In genomic region chr2:17615728-17616351, GRCh38 we compare ENCODE assay signal across 1 cellular context.
TF ChIP-seq lines count a peak whose summit lies in the region.

No MANE protein-coding gene starts in this region.

TF ChIP-seq in SK-N-SH, 30 proteins besides CTCF, POLR2A, EP300 and RAD21 (continued from another document):
- no peak for TF ChIP-seq ZBTB33 (IDR thresholded peaks at IDR 0.05; ENCODE audit: borderline replicate concordance, low read depth)
- no peak for TF ChIP-seq POLR2AphosphoS5 (IDR thresholded peaks at IDR 0.05; ENCODE audit: low read depth, low read length)
- TF ChIP-seq PBX3 (IDR thresholded peaks at IDR 0.05), result peak; percentile 34
- TF ChIP-seq RXRA (IDR thresholded peaks at IDR 0.05; ENCODE audit: borderline replicate concordance, low read depth), result peak; percentile 32; the same call in 1 of the 2 replicates
- peak; percentile 57 for TF ChIP-seq TCF12 (IDR thresholded peaks at IDR 0.05)
- TF ChIP-seq GATA2 (CRISPR knock-in tag; IDR thresholded peaks at IDR 0.05), result no peak
- TF ChIP-seq IRF3 (IDR thresholded peaks at IDR 0.05; ENCODE audit: low read depth, low read length), result no peak
- no peak for TF ChIP-seq FOXM1 (IDR thresholded peaks at IDR 0.05; ENCODE audit: low read depth)
- TF ChIP-seq EZH2phosphoT487 (IDR thresholded peaks at IDR 0.05; ENCODE audit: borderline replicate concordance, low read depth), result no peak
- TF ChIP-seq JUND (IDR thresholded peaks at IDR 0.05), result peak; percentile 50
- TF ChIP-seq ELF1 (IDR thresholded peaks at IDR 0.05), result peak; percentile 52; the same call in 1 of the 2 replicates
- no peak for TF ChIP-seq YY1 (IDR thresholded peaks at IDR 0.05; ENCODE audit: low read depth)
- no peak for TF ChIP-seq MEF2A (IDR thresholded peaks at IDR 0.05; ENCODE audit: borderline replicate concordance, low read depth)
- TF ChIP-seq CHD2 (IDR thresholded peaks at IDR 0.05; ENCODE audit: low read length, partially characterized antibody), result no peak
- TF ChIP-seq USF1 (IDR thresholded peaks at IDR 0.05; ENCODE audit: borderline replicate concordance, low read depth), result no peak
- TF ChIP-seq TEAD4 (IDR thresholded peaks at IDR 0.05; ENCODE audit: borderline replicate concordance, insufficient read depth), result no peak
- TF ChIP-seq MXI1 (IDR thresholded peaks at IDR 0.05; ENCODE audit: low read depth, low read length), result no peak
- peak; percentile 59; the same call in 1 of the 2 replicates for TF ChIP-seq MAX (IDR thresholded peaks at IDR 0.05; ENCODE audit: low read depth)
- no peak for TF ChIP-seq NRF1 (IDR thresholded peaks at IDR 0.05; ENCODE audit: low read depth, low read length)
- TF ChIP-seq NFIC (IDR thresholded peaks at IDR 0.05; ENCODE audit: borderline replicate concordance), result peak; percentile 35; the same call in 1 of the 2 replicates
- no peak for TF ChIP-seq SIN3A (IDR thresholded peaks at IDR 0.05; ENCODE audit: borderline replicate concordance, low read depth, low read length)
